26 cellular contexts compared by ENCODE assay signal in genomic region chr15:40226739-40227138, GRCh38. TPM values are rescaled to one million over a fixed set of nuclear protein-coding genes. Genes with fewer than 3 reads are reported as not detected.
DNase-seq lines count a peak whose midpoint lies in the region; ATAC-seq, FAIRE-seq and TF ChIP-seq lines count a peak whose summit lies in the region.
"Had no signal": no experiment of that assay in that cellular context is flagged by ENCODE, and none has a peak within 500 bp of the region (broad histone marks: within the 10 kb centered on the region; RNA-seq: fewer than 3 reads in every experiment).

No MANE protein-coding gene starts in this region.

- no peak overlapping the region for H3K56ac ChIP-seq in H9 (ENCODE audit: insufficient read length, low read depth, low read length)

- no peaks in the 10 kb centered on the region for H3K9me3 Mint-ChIP-seq in activated T-cell treated with anti-CD3 and anti-CD28 coated beads, Interleukin-2, amount 50 U/mL, for 24 hours
- H3K9me3 Mint-ChIP-seq in activated naive CD8-positive, alpha-beta T cell treated with anti-CD3 and anti-CD28 coated beads, Interleukin-2, amount 50 U/mL, for 24 hours, result no peaks in the 10 kb centered on the region
- no peaks in the 10 kb centered on the region for H3K9me3 Mint-ChIP-seq in H9
- H3K9me3 Mint-ChIP-seq: CD4-positive, alpha-beta memory T cell had no signal

- FAIRE-seq in GM12892 (lab: Jason Lieb, UNC), result peak; percentile 67
- FAIRE-seq: A549 had no signal

- H3K14ac ChIP-seq in H9 (ENCODE audit: insufficient read depth, low read length), result no peak overlapping the region

- H3K27ac ChIP-seq in H9 (ENCODE audit: insufficient read length, low read depth, low read length), result no peak overlapping the region
- H3K27ac ChIP-seq: A549, PC-9, RWPE1 had no signal

- DNase-seq in activated T-cell treated with anti-CD3 and anti-CD28 coated beads, Interleukin-2, amount 50 U/mL, for 24 hours, result no peak
- DNase-seq in activated T-cell treated with anti-CD3 and anti-CD28 coated beads, Interleukin-2, amount 50 U/mL, for 1 hour, result no peak
- DNase-seq in GM12892 (ENCODE audit: insufficient read length), result no peak
- no peak for DNase-seq in activated naive CD8-positive, alpha-beta T cell treated with anti-CD3 and anti-CD28 coated beads, Interleukin-2, amount 50 U/mL, for 24 hours
- no peak for DNase-seq in H9
- DNase-seq in NCI-H146 treated with DMSO at 0.1 percent for 48 hours (lab: John Stamatoyannopoulos, UW; ENCODE audit: unreplicated experiment), result no peak
- no peak for DNase-seq in G401 (ENCODE audit: low spot score)
- DNase-seq: Calu3; CD4-positive, alpha-beta memory T cell; DMS53; EL; KG1; MV-4-11; NCI-H1417 treated with DMSO at 0.1 percent for 48 hours; NCI-H1930; NCI-H345; NCI-H524 treated with DMSO at 0.1 percent for 48 hours; PC-9; SIG-M5 had no signal

- peaks cover 44% of the 10 kb centered on the region for H3K36me3 Mint-ChIP-seq in activated T-cell treated with anti-CD3 and anti-CD28 coated beads, Interleukin-2, amount 50 U/mL, for 24 hours (ENCODE audit: low read depth)
- peaks cover 32% of the 10 kb centered on the region for H3K36me3 Mint-ChIP-seq in activated naive CD8-positive, alpha-beta T cell treated with anti-CD3 and anti-CD28 coated beads, Interleukin-2, amount 50 U/mL, for 24 hours (ENCODE audit: low read depth)
- peaks cover 18 to 62% (median 52%) of the 10 kb centered on the region in 3 experiments; a peak in 6 of 7 replicates for H3K36me3 Mint-ChIP-seq in H9 (ENCODE audit: insufficient read depth in 1 of 3, low read depth in 3 of 3)
- H3K36me3 Mint-ChIP-seq: CD4-positive, alpha-beta memory T cell had no signal

- no peak overlapping the region for H2AFZ ChIP-seq in H9 (ENCODE audit: low read length)
- H2AFZ ChIP-seq: PC-9 had no signal

- no peak overlapping the region for H2AK5ac ChIP-seq in H9 (ENCODE audit: insufficient read length, low read length)

- H3K23ac ChIP-seq in H9 (ENCODE audit: insufficient read length, low read depth, low read length), result no peak overlapping the region

- no peak overlapping the region for H3K4me2 ChIP-seq in H9 (ENCODE audit: insufficient read depth, insufficient read length, low read length)
- H3K4me2 ChIP-seq: A549, PC-9 had no signal

- H4K8ac ChIP-seq in H9 (replicated peaks; ENCODE audit: insufficient read length, low read depth, low read length), result no peak overlapping the region

- H3K4ac ChIP-seq in H9 (ENCODE audit: low read depth, low read length), result no peak overlapping the region

- H3K27ac Mint-ChIP-seq in activated T-cell treated with anti-CD3 and anti-CD28 coated beads, Interleukin-2, amount 50 U/mL, for 24 hours, result peak overlapping the region; percentile 67
- H3K27ac Mint-ChIP-seq in activated naive CD8-positive, alpha-beta T cell treated with anti-CD3 and anti-CD28 coated beads, Interleukin-2, amount 50 U/mL, for 24 hours, result no peak overlapping the region
- no peak overlapping the region for H3K27ac Mint-ChIP-seq in H9

- peaks cover 12% of the 10 kb centered on the region for H3K4me1 Mint-ChIP-seq in activated T-cell treated with anti-CD3 and anti-CD28 coated beads, Interleukin-2, amount 50 U/mL, for 24 hours (ENCODE audit: low read depth)
- peaks cover 9% of the 10 kb centered on the region for H3K4me1 Mint-ChIP-seq in activated naive CD8-positive, alpha-beta T cell treated with anti-CD3 and anti-CD28 coated beads, Interleukin-2, amount 50 U/mL, for 24 hours
- no peaks in the 10 kb centered on the region for H3K4me1 Mint-ChIP-seq in H9
- H3K4me1 Mint-ChIP-seq: CD4-positive, alpha-beta memory T cell had no signal

- H2BK20ac ChIP-seq in H9 (ENCODE audit: low read depth, low read length, poor library complexity, severe bottlenecking), result no peak overlapping the region

- no peak overlapping the region for H3K9ac ChIP-seq in H9 (ENCODE audit: extremely low read depth, insufficient read length, low read length)

- H4K5ac ChIP-seq in H9 (ENCODE audit: insufficient read length, low read depth, low read length), result no peak overlapping the region

- TF ChIP-seq POLR2A in GM12892 (IDR thresholded peaks at IDR 0.05; ENCODE audit: low read depth, low read length), result no peak

- no peak overlapping the region for H2BK120ac ChIP-seq in H9 (ENCODE audit: low read depth, low read length, poor library complexity, severe bottlenecking)

- H3T11ph ChIP-seq in H9 (ENCODE audit: low read length), result no peak overlapping the region

- H4K91ac ChIP-seq in H9 (ENCODE audit: insufficient read length, low read depth, low read length), result no peak overlapping the region

- no peaks in the 10 kb centered on the region for H3K27me3 ChIP-seq in H9 (ENCODE audit: insufficient read depth, low read length)

- peak; percentile 42 for ATAC-seq in GM18868 (IDR thresholded peaks at IDR 0.05; ENCODE audit: unreplicated experiment)
- ATAC-seq in activated naive CD8-positive, alpha-beta T cell treated with anti-CD3 and anti-CD28 coated beads, Interleukin-2, amount 50 U/mL, for 24 hours, result peak; percentile 68
- ATAC-seq: A549, SK-N-SH treated with all-trans-retinoic acid at 6 μM for 48 hours had no signal

- no peaks in the 10 kb centered on the region for H3K79me2 ChIP-seq in H9 (ENCODE audit: insufficient read depth, low read length)

- no peak overlapping the region for H2BK15ac ChIP-seq in H9 (ENCODE audit: low read depth, low read length)

- H2BK5ac ChIP-seq in H9 (ENCODE audit: insufficient read length, low read length), result no peak overlapping the region

- in situ Hi-C loops in G401 (cut with HindIII; ENCODE audit: low sequenced_read_pairs), result no loop called here

- no peaks in the 10 kb centered on the region for H3K23me2 ChIP-seq in H9 (ENCODE audit: insufficient read length, low read depth, low read length, poor library complexity, severe bottlenecking)

- H3K79me1 ChIP-seq in H9 (ENCODE audit: insufficient read depth, low read depth, low read length, poor library complexity, severe bottlenecking), result no peaks in the 10 kb centered on the region

- no peak overlapping the region for H3K4me3 Mint-ChIP-seq in activated T-cell treated with anti-CD3 and anti-CD28 coated beads, Interleukin-2, amount 50 U/mL, for 24 hours
- H3K4me3 Mint-ChIP-seq in activated naive CD8-positive, alpha-beta T cell treated with anti-CD3 and anti-CD28 coated beads, Interleukin-2, amount 50 U/mL, for 24 hours, result no peak overlapping the region
- no peak overlapping the region for H3K4me3 Mint-ChIP-seq in H9
- H3K4me3 Mint-ChIP-seq: CD4-positive, alpha-beta memory T cell had no signal

- H3K4me1 ChIP-seq in H9 (ENCODE audit: insufficient read depth, low read length), result no peaks in the 10 kb centered on the region
- H3K4me1 ChIP-seq: A549, HAP-1 had no signal

- no peak overlapping the region for H3K18ac ChIP-seq in H9 (ENCODE audit: insufficient read length, low read depth, low read length)

- H3K27me3 Mint-ChIP-seq in activated T-cell treated with anti-CD3 and anti-CD28 coated beads, Interleukin-2, amount 50 U/mL, for 24 hours, result no peaks in the 10 kb centered on the region
- H3K27me3 Mint-ChIP-seq in activated naive CD8-positive, alpha-beta T cell treated with anti-CD3 and anti-CD28 coated beads, Interleukin-2, amount 50 U/mL, for 24 hours, result no peaks in the 10 kb centered on the region
- H3K27me3 Mint-ChIP-seq in H9 (ENCODE audit: low read depth), result no peaks in the 10 kb centered on the region
- H3K27me3 Mint-ChIP-seq: CD4-positive, alpha-beta memory T cell had no signal

- no peaks in the 10 kb centered on the region for H3K9me3 ChIP-seq in H9 (ENCODE audit: control insufficient read depth, low read depth, low read length)
- H3K9me3 ChIP-seq: A549, HAP-1 had no signal

- H4K20me1 ChIP-seq in H9 (ENCODE audit: control insufficient read depth, insufficient read depth, insufficient read length), result no peaks in the 10 kb centered on the region

- no peak overlapping the region for H2BK12ac ChIP-seq in H9 (ENCODE audit: insufficient read length, low read depth, low read length)

- TF ChIP-seq CTCF in H9 (conservative IDR thresholded peaks at IDR 0.05), result no peak

RNA-seq across cellular contexts. Expression of gene PAK6, which starts 12.1 kb away (rescaled TPM):
- 1.4 TPM for polyA plus RNA-seq in GM12892 (2012; ENCODE audit: missing spikeins)
- total RNA-seq in H9 (2021), result 7.0 and 7.4 TPM in 2 replicates
- 1.8 TPM in 1 of 2 replicates, not detected in the other for total RNA-seq in G401 (2014; rRNA removed; shearing (Covaris generic))
- polyA plus RNA-seq: BJ had no signal

RNA-seq across cellular contexts. Expression of gene ANKRD63, which starts 56.1 kb away (rescaled TPM):
- polyA plus RNA-seq in GM12892 (2012; ENCODE audit: missing spikeins), result not detected
- total RNA-seq in H9 (2021), result 0.26 and 0.46 TPM in 2 replicates
- total RNA-seq in G401 (2014; rRNA removed; shearing (Covaris generic)), result 8.4 and 14.9 TPM in 2 replicates
- total RNA-seq: Calu3; CD4-positive, alpha-beta memory T cell; HT-29; PC-9 had no signal
- polyA plus RNA-seq: BJ; CD4-positive, alpha-beta memory T cell had no signal
